1 cellular context compared by ENCODE assay signal in the genomic region with DNA sequence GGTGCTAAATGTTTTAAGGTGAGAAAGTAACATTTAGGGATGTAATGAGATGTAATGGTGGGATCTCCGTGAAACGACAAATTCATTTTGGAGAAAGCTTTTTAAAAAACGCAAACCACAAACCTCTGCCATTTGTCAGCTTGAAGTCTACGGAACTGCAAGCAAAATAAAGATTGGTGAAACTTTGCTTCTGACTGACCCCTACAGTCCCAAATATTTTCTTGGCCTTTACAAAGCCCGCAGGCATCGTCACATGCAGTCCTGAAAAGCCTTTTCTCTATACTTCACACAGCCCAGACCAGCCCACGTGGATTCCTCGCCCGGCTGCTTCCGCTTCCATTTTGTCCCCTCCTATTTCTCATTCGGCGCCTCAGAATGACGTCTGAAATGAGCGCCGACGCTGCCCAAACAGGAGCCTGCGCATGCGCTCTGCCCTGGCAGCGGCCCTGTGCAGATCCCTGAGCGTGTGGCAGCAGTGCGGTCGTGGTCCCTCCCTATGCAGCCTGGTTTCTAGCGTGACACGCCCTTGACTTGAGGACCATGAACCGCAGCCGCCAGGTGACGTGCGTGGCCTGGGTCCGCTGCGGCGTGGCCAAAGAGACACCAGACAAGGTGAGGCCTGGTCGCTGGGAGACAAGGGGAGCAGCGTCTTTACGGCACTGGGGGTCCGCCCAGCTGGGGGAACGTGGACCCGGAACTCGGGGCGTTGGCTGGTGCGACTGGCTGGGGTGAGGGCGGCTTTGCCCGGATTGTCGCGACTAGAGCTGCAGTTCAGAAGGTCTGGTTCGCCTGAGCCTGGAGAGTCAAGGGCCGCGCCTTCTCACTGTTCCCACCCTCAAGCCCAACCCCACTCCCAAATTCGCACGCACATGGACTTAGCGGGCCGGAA.
TF ChIP-seq lines count a peak whose summit lies in the region.

A gene (plus strand): TSS at position 440 of the 889 bp plus-strand sequence. CDS start 101 bp downstream, at position 541.

TF ChIP-seq in GM12878, 131 proteins besides CTCF, POLR2A, EP300 and RAD21 (continued from another document):
- TF ChIP-seq EGR1 (IDR thresholded peaks at IDR 0.05; ENCODE audit: borderline replicate concordance in 1 of 2, low read depth in 2 of 2, low read length in 2 of 2) (peak in 1 of 2 experiments; percentile 37; a peak in 1 of 3 replicates), MTA2 (IDR thresholded peaks at IDR 0.05; ENCODE audit: low read depth) (no peak), SREBF2 (IDR thresholded peaks at IDR 0.05; ENCODE audit: low read length) (no peak), PML (IDR thresholded peaks at IDR 0.05; ENCODE audit: low read length) (peak; percentile 63; the same call in 1 of the 2 replicates), POLR2AphosphoS2 (IDR thresholded peaks at IDR 0.05; ENCODE audit: low read depth, low read length) (peak; percentile 88; the same call in 1 of the 2 replicates), DPF2 (IDR thresholded peaks at IDR 0.05) (0 out of 2 replicates have a peak, but pooled peaks have one; percentile 17), SMAD1 (IDR thresholded peaks at IDR 0.05; ENCODE audit: low read depth, partially characterized antibody) (peak; percentile 18), ASH2L (IDR thresholded peaks at IDR 0.05; ENCODE audit: borderline replicate concordance, low read depth) (no peak), SPI1 (IDR thresholded peaks at IDR 0.05; ENCODE audit: borderline replicate concordance, insufficient read depth, low read depth, low read length) (no peak), YY1 (IDR thresholded peaks at IDR 0.05; ENCODE audit: low read depth, low read length) (peak; percentile 95), IKZF2 (IDR thresholded peaks at IDR 0.05) (peak in 1 of 2 experiments; percentile 13; a peak in 1 of 4 replicates), BHLHE40 (IDR thresholded peaks at IDR 0.05; ENCODE audit: borderline replicate concordance in 1 of 2, low read depth in 2 of 2, low read length in 1 of 2) (peak; percentile 20 to 29; a peak in 2 of 4 replicates), CBX3 (IDR thresholded peaks at IDR 0.05; ENCODE audit: borderline replicate concordance, low read depth) (no peak), TCF12 (IDR thresholded peaks at IDR 0.05; ENCODE audit: low read depth, low read length) (no peak), NBN (IDR thresholded peaks at IDR 0.05) (peak; percentile 89), POLR2AphosphoS5 (IDR thresholded peaks at IDR 0.05; ENCODE audit: low read length) (peak; percentile 89), RCOR1 (conservative IDR thresholded peaks at IDR 0.05; ENCODE audit: low read depth, low read length) (no peak), GATAD2B (conservative IDR thresholded peaks at IDR 0.05; ENCODE audit: low read depth) (peak; percentile 71), MTA3 (IDR thresholded peaks at IDR 0.05; ENCODE audit: borderline replicate concordance, low read length) (no peak), ZNF207 (IDR thresholded peaks at IDR 0.05; ENCODE audit: borderline replicate concordance) (peak; percentile 50; the same call in 1 of the 2 replicates), SP1 (IDR thresholded peaks at IDR 0.05; ENCODE audit: low read depth, low read length) (peak; percentile 36), IKZF1 (conservative IDR thresholded peaks at IDR 0.05) (peak; percentile 75), RFX5 (IDR thresholded peaks at IDR 0.05; ENCODE audit: low read depth, low read length) (no peak), SMARCA5 (IDR thresholded peaks at IDR 0.05) (0 out of 2 replicates have a peak, but pooled peaks have one; percentile 28), PAX5 (IDR thresholded peaks at IDR 0.05; ENCODE audit: borderline replicate concordance, low read depth, low read length) (peak; percentile 91), BACH1 (IDR thresholded peaks at IDR 0.05; ENCODE audit: borderline replicate concordance) (0 out of 2 replicates have a peak, but pooled peaks have one; percentile 15)
- TF ChIP-seq, protein P1, sequence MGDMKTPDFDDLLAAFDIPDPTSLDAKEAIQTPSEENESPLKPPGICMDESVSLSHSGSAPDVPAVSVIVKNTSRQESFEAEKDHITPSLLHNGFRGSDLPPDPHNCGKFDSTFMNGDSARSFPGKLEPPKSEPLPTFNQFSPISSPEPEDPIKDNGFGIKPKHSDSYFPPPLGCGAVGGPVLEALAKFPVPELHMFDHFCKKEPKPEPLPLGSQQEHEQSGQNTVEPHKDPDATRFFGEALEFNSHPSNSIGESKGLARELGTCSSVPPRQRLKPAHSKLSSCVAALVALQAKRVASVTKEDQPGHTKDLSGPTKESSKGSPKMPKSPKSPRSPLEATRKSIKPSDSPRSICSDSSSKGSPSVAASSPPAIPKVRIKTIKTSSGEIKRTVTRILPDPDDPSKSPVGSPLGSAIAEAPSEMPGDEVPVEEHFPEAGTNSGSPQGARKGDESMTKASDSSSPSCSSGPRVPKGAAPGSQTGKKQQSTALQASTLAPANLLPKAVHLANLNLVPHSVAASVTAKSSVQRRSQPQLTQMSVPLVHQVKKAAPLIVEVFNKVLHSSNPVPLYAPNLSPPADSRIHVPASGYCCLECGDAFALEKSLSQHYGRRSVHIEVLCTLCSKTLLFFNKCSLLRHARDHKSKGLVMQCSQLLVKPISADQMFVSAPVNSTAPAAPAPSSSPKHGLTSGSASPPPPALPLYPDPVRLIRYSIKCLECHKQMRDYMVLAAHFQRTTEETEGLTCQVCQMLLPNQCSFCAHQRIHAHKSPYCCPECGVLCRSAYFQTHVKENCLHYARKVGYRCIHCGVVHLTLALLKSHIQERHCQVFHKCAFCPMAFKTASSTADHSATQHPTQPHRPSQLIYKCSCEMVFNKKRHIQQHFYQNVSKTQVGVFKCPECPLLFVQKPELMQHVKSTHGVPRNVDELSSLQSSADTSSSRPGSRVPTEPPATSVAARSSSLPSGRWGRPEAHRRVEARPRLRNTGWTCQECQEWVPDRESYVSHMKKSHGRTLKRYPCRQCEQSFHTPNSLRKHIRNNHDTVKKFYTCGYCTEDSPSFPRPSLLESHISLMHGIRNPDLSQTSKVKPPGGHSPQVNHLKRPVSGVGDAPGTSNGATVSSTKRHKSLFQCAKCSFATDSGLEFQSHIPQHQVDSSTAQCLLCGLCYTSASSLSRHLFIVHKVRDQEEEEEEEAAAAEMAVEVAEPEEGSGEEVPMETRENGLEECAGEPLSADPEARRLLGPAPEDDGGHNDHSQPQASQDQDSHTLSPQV (IDR thresholded peaks at IDR 0.05) = no peak
- TF ChIP-seq, protein P2, sequence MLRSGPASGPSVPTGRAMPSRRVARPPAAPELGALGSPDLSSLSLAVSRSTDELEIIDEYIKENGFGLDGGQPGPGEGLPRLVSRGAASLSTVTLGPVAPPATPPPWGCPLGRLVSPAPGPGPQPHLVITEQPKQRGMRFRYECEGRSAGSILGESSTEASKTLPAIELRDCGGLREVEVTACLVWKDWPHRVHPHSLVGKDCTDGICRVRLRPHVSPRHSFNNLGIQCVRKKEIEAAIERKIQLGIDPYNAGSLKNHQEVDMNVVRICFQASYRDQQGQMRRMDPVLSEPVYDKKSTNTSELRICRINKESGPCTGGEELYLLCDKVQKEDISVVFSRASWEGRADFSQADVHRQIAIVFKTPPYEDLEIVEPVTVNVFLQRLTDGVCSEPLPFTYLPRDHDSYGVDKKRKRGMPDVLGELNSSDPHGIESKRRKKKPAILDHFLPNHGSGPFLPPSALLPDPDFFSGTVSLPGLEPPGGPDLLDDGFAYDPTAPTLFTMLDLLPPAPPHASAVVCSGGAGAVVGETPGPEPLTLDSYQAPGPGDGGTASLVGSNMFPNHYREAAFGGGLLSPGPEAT (IDR thresholded peaks at IDR 0.05; ENCODE audit: low read depth) = peak; percentile 85
- TF ChIP-seq, protein P3, sequence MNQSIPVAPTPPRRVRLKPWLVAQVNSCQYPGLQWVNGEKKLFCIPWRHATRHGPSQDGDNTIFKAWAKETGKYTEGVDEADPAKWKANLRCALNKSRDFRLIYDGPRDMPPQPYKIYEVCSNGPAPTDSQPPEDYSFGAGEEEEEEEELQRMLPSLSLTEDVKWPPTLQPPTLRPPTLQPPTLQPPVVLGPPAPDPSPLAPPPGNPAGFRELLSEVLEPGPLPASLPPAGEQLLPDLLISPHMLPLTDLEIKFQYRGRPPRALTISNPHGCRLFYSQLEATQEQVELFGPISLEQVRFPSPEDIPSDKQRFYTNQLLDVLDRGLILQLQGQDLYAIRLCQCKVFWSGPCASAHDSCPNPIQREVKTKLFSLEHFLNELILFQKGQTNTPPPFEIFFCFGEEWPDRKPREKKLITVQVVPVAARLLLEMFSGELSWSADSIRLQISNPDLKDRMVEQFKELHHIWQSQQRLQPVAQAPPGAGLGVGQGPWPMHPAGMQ (IDR thresholded peaks at IDR 0.05; ENCODE audit: borderline replicate concordance) = no peak
- TF ChIP-seq, protein P4, sequence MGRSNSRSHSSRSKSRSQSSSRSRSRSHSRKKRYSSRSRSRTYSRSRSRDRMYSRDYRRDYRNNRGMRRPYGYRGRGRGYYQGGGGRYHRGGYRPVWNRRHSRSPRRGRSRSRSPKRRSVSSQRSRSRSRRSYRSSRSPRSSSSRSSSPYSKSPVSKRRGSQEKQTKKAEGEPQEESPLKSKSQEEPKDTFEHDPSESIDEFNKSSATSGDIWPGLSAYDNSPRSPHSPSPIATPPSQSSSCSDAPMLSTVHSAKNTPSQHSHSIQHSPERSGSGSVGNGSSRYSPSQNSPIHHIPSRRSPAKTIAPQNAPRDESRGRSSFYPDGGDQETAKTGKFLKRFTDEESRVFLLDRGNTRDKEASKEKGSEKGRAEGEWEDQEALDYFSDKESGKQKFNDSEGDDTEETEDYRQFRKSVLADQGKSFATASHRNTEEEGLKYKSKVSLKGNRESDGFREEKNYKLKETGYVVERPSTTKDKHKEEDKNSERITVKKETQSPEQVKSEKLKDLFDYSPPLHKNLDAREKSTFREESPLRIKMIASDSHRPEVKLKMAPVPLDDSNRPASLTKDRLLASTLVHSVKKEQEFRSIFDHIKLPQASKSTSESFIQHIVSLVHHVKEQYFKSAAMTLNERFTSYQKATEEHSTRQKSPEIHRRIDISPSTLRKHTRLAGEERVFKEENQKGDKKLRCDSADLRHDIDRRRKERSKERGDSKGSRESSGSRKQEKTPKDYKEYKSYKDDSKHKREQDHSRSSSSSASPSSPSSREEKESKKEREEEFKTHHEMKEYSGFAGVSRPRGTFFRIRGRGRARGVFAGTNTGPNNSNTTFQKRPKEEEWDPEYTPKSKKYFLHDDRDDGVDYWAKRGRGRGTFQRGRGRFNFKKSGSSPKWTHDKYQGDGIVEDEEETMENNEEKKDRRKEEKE (IDR thresholded peaks at IDR 0.05) = no peak
- TF ChIP-seq, protein P5, sequence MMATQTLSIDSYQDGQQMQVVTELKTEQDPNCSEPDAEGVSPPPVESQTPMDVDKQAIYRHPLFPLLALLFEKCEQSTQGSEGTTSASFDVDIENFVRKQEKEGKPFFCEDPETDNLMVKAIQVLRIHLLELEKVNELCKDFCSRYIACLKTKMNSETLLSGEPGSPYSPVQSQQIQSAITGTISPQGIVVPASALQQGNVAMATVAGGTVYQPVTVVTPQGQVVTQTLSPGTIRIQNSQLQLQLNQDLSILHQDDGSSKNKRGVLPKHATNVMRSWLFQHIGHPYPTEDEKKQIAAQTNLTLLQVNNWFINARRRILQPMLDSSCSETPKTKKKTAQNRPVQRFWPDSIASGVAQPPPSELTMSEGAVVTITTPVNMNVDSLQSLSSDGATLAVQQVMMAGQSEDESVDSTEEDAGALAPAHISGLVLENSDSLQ (IDR thresholded peaks at IDR 0.05) = 0 out of 2 replicates have a peak, but pooled peaks have one; percentile 51
- TF ChIP-seq, protein P6, sequence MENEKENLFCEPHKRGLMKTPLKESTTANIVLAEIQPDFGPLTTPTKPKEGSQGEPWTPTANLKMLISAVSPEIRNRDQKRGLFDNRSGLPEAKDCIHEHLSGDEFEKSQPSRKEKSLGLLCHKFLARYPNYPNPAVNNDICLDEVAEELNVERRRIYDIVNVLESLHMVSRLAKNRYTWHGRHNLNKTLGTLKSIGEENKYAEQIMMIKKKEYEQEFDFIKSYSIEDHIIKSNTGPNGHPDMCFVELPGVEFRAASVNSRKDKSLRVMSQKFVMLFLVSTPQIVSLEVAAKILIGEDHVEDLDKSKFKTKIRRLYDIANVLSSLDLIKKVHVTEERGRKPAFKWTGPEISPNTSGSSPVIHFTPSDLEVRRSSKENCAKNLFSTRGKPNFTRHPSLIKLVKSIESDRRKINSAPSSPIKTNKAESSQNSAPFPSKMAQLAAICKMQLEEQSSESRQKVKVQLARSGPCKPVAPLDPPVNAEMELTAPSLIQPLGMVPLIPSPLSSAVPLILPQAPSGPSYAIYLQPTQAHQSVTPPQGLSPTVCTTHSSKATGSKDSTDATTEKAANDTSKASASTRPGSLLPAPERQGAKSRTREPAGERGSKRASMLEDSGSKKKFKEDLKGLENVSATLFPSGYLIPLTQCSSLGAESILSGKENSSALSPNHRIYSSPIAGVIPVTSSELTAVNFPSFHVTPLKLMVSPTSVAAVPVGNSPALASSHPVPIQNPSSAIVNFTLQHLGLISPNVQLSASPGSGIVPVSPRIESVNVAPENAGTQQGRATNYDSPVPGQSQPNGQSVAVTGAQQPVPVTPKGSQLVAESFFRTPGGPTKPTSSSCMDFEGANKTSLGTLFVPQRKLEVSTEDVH (IDR thresholded peaks at IDR 0.05; ENCODE audit: low read depth, partially characterized antibody) = peak; percentile 57
- TF ChIP-seq, protein P7, sequence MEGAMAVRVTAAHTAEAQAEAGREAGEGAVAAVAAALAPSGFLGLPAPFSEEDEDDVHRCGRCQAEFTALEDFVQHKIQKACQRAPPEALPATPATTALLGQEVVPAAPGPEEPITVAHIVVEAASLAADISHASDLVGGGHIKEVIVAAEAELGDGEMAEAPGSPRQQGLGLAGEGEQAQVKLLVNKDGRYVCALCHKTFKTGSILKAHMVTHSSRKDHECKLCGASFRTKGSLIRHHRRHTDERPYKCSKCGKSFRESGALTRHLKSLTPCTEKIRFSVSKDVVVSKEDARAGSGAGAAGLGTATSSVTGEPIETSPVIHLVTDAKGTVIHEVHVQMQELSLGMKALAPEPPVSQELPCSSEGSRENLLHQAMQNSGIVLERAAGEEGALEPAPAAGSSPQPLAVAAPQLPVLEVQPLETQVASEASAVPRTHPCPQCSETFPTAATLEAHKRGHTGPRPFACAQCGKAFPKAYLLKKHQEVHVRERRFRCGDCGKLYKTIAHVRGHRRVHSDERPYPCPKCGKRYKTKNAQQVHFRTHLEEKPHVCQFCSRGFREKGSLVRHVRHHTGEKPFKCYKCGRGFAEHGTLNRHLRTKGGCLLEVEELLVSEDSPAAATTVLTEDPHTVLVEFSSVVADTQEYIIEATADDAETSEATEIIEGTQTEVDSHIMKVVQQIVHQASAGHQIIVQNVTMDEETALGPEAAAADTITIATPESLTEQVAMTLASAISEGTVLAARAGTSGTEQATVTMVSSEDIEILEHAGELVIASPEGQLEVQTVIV (IDR thresholded peaks at IDR 0.05; ENCODE audit: borderline replicate concordance, partially characterized antibody) = peak; percentile 83
- TF ChIP-seq, protein P8, sequence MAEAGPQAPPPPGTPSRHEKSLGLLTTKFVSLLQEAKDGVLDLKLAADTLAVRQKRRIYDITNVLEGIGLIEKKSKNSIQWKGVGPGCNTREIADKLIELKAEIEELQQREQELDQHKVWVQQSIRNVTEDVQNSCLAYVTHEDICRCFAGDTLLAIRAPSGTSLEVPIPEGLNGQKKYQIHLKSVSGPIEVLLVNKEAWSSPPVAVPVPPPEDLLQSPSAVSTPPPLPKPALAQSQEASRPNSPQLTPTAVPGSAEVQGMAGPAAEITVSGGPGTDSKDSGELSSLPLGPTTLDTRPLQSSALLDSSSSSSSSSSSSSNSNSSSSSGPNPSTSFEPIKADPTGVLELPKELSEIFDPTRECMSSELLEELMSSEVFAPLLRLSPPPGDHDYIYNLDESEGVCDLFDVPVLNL (IDR thresholded peaks at IDR 0.05; ENCODE audit: low read depth, low read length) = 0 out of 2 replicates have a peak, but pooled peaks have one; percentile 7
